ENCODE assay signal across 20 cellular contexts in the genomic region with DNA sequence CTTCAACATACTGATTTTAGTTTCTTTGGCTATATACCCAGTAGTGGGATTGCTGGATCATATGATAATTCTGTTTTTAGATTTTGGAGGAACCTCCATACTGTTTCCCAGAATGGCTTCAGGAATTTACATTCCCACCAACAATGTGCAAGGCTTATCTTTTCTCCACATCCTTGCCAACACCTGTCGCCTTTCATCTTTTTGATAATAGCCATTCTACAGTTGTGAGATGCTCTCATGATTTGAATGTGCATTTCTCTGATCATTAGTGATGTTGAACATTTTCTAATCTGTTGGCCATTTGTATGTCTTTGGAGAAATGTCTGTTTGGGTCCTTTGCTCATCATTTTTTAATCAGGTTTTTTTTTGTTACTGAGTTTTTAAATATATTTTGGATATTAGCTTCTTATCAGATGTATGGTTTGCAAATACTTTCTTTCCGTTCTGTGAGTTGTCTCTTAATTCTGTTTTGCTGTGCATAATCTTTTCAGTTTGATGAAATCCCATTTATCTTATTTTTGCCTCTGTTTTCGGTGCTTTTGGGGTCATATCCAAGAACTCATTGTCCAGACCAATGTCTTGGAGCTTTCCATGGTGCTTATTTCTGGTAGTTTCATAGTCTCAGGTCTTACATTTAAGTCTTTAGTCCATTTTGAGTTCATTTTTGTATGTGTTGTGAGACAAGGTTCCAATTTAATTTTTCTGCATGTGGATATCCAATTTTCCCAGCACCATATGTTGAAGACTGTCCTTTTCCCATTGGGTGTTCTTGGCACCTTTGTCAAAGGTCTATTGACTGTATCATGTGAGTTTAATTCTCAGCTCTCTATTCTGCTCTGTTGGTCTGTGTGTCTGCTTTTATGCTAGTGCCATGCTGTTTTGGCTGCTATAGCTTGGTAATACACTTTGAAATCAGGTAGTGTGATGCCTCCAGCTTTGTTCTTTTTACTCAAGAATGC. TPM values are rescaled to one million over a fixed set of nuclear protein-coding genes. Genes with fewer than 3 reads are reported as not detected.
DNase-seq lines count a peak whose midpoint lies in the region; ATAC-seq and TF ChIP-seq lines count a peak whose summit lies in the region.
"Had no signal": no experiment of that assay in that cellular context is flagged by ENCODE, and none has a peak within 500 bp of the region (broad histone marks: within the 10 kb centered on the region; RNA-seq: fewer than 3 reads in every experiment).

No MANE protein-coding gene starts in this region.

- peak; percentile 45 for DNase-seq in myocyte (ENCODE audit: low read depth)
- DNase-seq in activated T-cell treated with anti-CD3 and anti-CD28 coated beads, Interleukin-2, amount 50 U/mL, for 1 hour = no peak
- DNase-seq in NCI-H526 (lab: John Stamatoyannopoulos, UW) = no peak
- DNase-seq in medulla oblongata (ENCODE audit: extremely low spot score) = no peak
- DNase-seq: CD4-positive, alpha-beta memory T cell; COR-L47; DMS53; KBM-7; MM.1S; NCI-H2029; NCI-H446 treated with DMSO at 0.1 percent for 48 hours; NCI-H526 treated with DMSO at 0.1 percent for 48 hours; SHP77 had no signal

- peaks cover 0 to 19% of the 10 kb centered on the region in 2 experiments; a peak in 1 of 3 replicates for H3K36me3 ChIP-seq in HEK293 (ENCODE audit: control insufficient read depth in 2 of 2, insufficient read depth in 1 of 2, low read length in 2 of 2)

- no peak overlapping the region for H3K4me3 ChIP-seq in HEK293 (ENCODE audit: low read depth, low read length)

- H3K27ac ChIP-seq in HEK293 (ENCODE audit: extremely low read depth, low read depth, low read length) (no peak overlapping the region), VCaP (peak overlapping the region; percentile 99)
- H3K27ac ChIP-seq: RWPE1 had no signal

- POLR2A ChIA-PET in HEK293 (lab: Yijun Ruan, JAX) = no interaction called here

- TF ChIP-seq CTCF in HEK293 (tag by site-specific recombination; IDR thresholded peaks at IDR 0.05) = no peak
- TF ChIP-seq CTCF in VCaP (conservative IDR thresholded peaks at IDR 0.05) = no peak

- no peaks in the 10 kb centered on the region for H3K4me1 ChIP-seq in HEK293 (ENCODE audit: control insufficient read depth, insufficient read depth, low read length)

- ATAC-seq in HG02588 (IDR thresholded peaks at IDR 0.05; ENCODE audit: unreplicated experiment) = no peak
- ATAC-seq: HCT116, HepG2, Panc1 had no signal

- H3K9me3 ChIP-seq in HEK293 (ENCODE audit: control insufficient read depth, insufficient read depth, low read depth, low read length) = no peaks in the 10 kb centered on the region

- CTCF ChIA-PET in HEK293 (lab: Yijun Ruan, JAX) = interaction anchor here (0.6 kb wide), 1 partner anchor 119 kb away, joined by 3 read pairs; no protein-coding TSS in a partner anchor

TF ChIP-seq in HEK293, 187 proteins besides CTCF, POLR2A, EP300 and RAD21:
- TF ChIP-seq, protein P1, sequence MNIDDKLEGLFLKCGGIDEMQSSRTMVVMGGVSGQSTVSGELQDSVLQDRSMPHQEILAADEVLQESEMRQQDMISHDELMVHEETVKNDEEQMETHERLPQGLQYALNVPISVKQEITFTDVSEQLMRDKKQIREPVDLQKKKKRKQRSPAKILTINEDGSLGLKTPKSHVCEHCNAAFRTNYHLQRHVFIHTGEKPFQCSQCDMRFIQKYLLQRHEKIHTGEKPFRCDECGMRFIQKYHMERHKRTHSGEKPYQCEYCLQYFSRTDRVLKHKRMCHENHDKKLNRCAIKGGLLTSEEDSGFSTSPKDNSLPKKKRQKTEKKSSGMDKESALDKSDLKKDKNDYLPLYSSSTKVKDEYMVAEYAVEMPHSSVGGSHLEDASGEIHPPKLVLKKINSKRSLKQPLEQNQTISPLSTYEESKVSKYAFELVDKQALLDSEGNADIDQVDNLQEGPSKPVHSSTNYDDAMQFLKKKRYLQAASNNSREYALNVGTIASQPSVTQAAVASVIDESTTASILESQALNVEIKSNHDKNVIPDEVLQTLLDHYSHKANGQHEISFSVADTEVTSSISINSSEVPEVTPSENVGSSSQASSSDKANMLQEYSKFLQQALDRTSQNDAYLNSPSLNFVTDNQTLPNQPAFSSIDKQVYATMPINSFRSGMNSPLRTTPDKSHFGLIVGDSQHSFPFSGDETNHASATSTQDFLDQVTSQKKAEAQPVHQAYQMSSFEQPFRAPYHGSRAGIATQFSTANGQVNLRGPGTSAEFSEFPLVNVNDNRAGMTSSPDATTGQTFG (tag by site-specific recombination; IDR thresholded peaks at IDR 0.05; ENCODE audit: borderline replicate concordance) = no peak
- TF ChIP-seq BCL11B (tag by site-specific recombination; IDR thresholded peaks at IDR 0.05; ENCODE audit: low read depth) = no peak
- no peak for TF ChIP-seq ZNF404 (tag by site-specific recombination; IDR thresholded peaks at IDR 0.05)
- TF ChIP-seq ZNF610 (tag by site-specific recombination; IDR thresholded peaks at IDR 0.05; ENCODE audit: borderline replicate concordance) = no peak
- TF ChIP-seq ZNF155 (tag by site-specific recombination; IDR thresholded peaks at IDR 0.05) = no peak
- peak; percentile 74 for TF ChIP-seq SCRT2 (tag by site-specific recombination; IDR thresholded peaks at IDR 0.05)
- TF ChIP-seq, protein P2, sequence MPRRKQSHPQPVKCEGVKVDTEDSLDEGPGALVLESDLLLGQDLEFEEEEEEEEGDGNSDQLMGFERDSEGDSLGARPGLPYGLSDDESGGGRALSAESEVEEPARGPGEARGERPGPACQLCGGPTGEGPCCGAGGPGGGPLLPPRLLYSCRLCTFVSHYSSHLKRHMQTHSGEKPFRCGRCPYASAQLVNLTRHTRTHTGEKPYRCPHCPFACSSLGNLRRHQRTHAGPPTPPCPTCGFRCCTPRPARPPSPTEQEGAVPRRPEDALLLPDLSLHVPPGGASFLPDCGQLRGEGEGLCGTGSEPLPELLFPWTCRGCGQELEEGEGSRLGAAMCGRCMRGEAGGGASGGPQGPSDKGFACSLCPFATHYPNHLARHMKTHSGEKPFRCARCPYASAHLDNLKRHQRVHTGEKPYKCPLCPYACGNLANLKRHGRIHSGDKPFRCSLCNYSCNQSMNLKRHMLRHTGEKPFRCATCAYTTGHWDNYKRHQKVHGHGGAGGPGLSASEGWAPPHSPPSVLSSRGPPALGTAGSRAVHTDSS (tag by site-specific recombination; IDR thresholded peaks at IDR 0.05) = no peak
- TF ChIP-seq, protein P3, sequence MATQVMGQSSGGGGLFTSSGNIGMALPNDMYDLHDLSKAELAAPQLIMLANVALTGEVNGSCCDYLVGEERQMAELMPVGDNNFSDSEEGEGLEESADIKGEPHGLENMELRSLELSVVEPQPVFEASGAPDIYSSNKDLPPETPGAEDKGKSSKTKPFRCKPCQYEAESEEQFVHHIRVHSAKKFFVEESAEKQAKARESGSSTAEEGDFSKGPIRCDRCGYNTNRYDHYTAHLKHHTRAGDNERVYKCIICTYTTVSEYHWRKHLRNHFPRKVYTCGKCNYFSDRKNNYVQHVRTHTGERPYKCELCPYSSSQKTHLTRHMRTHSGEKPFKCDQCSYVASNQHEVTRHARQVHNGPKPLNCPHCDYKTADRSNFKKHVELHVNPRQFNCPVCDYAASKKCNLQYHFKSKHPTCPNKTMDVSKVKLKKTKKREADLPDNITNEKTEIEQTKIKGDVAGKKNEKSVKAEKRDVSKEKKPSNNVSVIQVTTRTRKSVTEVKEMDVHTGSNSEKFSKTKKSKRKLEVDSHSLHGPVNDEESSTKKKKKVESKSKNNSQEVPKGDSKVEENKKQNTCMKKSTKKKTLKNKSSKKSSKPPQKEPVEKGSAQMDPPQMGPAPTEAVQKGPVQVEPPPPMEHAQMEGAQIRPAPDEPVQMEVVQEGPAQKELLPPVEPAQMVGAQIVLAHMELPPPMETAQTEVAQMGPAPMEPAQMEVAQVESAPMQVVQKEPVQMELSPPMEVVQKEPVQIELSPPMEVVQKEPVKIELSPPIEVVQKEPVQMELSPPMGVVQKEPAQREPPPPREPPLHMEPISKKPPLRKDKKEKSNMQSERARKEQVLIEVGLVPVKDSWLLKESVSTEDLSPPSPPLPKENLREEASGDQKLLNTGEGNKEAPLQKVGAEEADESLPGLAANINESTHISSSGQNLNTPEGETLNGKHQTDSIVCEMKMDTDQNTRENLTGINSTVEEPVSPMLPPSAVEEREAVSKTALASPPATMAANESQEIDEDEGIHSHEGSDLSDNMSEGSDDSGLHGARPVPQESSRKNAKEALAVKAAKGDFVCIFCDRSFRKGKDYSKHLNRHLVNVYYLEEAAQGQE (tag by site-specific recombination; IDR thresholded peaks at IDR 0.05) = peak; percentile 77
- TF ChIP-seq, protein P4, sequence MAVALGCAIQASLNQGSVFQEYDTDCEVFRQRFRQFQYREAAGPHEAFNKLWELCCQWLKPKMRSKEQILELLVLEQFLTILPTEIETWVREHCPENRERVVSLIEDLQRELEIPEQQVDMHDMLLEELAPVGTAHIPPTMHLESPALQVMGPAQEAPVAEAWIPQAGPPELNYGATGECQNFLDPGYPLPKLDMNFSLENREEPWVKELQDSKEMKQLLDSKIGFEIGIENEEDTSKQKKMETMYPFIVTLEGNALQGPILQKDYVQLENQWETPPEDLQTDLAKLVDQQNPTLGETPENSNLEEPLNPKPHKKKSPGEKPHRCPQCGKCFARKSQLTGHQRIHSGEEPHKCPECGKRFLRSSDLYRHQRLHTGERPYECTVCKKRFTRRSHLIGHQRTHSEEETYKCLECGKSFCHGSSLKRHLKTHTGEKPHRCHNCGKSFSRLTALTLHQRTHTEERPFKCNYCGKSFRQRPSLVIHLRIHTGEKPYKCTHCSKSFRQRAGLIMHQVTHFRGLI (tag by site-specific recombination; IDR thresholded peaks at IDR 0.05) = no peak

RNA-seq across cellular contexts. Expression of a gene that starts 44.5 kb away (rescaled TPM):
- 52.8 and 55.0 TPM in 2 replicates for total RNA-seq in myocyte
- 31.5 TPM for polyA plus RNA-seq in myocyte (2012)
